In the genomic region with DNA sequence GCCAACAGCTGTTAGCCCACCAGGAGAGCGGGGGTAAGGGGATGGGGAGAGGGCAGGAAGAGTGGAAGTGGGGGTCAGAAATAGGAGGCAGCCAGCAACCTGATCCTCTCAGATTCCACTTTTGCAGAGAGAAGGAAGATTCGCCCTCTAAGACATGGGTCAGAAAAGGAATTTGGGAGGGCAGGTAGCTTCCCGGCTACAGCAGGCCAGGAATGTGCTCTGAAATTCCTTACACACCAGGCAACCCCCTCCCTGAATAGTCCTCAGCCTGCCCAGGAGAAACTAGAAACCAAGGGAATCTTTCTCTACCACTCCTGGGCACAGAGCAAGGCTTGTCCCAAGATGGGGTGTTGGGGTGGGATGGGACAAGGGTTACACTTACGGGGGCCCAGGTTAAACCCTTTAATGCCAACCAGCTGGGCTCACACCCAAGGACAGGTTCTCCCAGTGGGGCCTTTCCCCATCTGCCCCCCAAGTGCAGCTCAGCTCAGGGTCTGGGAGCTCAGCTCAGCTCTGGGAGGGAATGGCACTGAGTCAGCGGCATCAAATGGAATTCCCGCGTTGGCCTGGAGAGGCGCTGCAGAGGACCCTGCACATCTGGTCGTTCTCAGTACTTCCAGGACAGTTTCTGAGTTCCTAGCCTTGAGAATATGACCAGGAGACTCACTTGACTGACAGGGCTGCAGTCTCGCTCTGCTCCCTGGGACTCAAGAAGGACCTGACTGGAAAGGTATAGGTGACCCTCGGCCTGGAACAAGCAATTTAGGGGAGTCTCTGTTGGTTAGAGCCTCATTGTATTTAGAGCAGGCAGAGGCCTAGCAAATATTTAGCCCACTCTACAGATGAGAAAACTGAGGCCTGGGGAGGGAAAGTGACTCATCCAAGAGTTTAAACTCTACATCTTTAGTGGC, we compare ENCODE assay signal across 8 cellular contexts. TPM values are rescaled to one million over a fixed set of nuclear protein-coding genes. Genes with fewer than 3 reads are reported as not detected.
DNase-seq lines count a peak whose midpoint lies in the region; ATAC-seq and TF ChIP-seq lines count a peak whose summit lies in the region.

No MANE protein-coding gene starts in this region.

- H3K27me3 ChIP-seq in Karpas-422 (ENCODE audit: low read length) = no peaks in the 10 kb centered on the region
- peaks cover 0 to 42% (median 0%) of the 10 kb centered on the region in 4 donors for H3K27me3 ChIP-seq in esophagus muscularis mucosa

- H3K27ac Mint-ChIP-seq in activated CD4-positive, alpha-beta memory T cell treated with anti-CD3 and anti-CD28 coated beads for 36 hours = no peak overlapping the region
- H3K27ac Mint-ChIP-seq in activated CD4-positive, alpha-beta memory T cell treated with anti-CD3 and anti-CD28 coated beads, Interleukin-2, amount 10 ng/mL, durations not matched to agents 7 days and 5 days = no peak overlapping the region
- H3K27ac Mint-ChIP-seq in natural killer cell treated with Interleukin-12 subunit alpha and Interleukin-12 subunit beta and Interleukin-15 and Interleukin-18, amount 100 ng/mL, for 72 hours = no peak overlapping the region

- no peak overlapping the region for H2AFZ ChIP-seq in Karpas-422 (ENCODE audit: low read length)

- peaks cover 7% of the 10 kb centered on the region for H3K27me3 Mint-ChIP-seq in activated CD4-positive, alpha-beta memory T cell treated with anti-CD3 and anti-CD28 coated beads for 36 hours
- peaks cover 15% of the 10 kb centered on the region for H3K27me3 Mint-ChIP-seq in activated CD4-positive, alpha-beta memory T cell treated with anti-CD3 and anti-CD28 coated beads, Interleukin-2, amount 10 ng/mL, durations not matched to agents 7 days and 5 days
- peaks cover 6 to 10% of the 10 kb centered on the region in 2 donors for H3K27me3 Mint-ChIP-seq in natural killer cell treated with Interleukin-12 subunit alpha and Interleukin-12 subunit beta and Interleukin-15 and Interleukin-18, amount 100 ng/mL, for 72 hours

- H3K4me3 ChIP-seq in Karpas-422 (ENCODE audit: low read length) = no peak overlapping the region
- H3K4me3 ChIP-seq in esophagus muscularis mucosa = no peak overlapping the region

- H3K9me3 Mint-ChIP-seq in activated CD4-positive, alpha-beta memory T cell treated with anti-CD3 and anti-CD28 coated beads for 36 hours = no peaks in the 10 kb centered on the region
- H3K9me3 Mint-ChIP-seq in activated CD4-positive, alpha-beta memory T cell treated with anti-CD3 and anti-CD28 coated beads, Interleukin-2, amount 10 ng/mL, durations not matched to agents 7 days and 5 days = no peaks in the 10 kb centered on the region
- H3K9me3 Mint-ChIP-seq in natural killer cell treated with Interleukin-12 subunit alpha and Interleukin-12 subunit beta and Interleukin-15 and Interleukin-18, amount 100 ng/mL, for 72 hours = no peaks in the 10 kb centered on the region

- 46% methylated on average over 8 of the region's 11 CpGs for whole genome bisulfite sequencing in esophagus muscularis mucosa

- no peaks in the 10 kb centered on the region for H3K9me2 ChIP-seq in Karpas-422 (replicated peaks; ENCODE audit: insufficient read depth, low read length)

- 0 out of 2 replicates have a peak, but pooled peaks cover 4% of the 10 kb centered on the region for H4K20me1 ChIP-seq in Karpas-422 (ENCODE audit: insufficient read depth, low read depth, low read length)

- POLR2A ChIA-PET in activated CD4-positive, alpha-beta memory T cell treated with anti-CD3 and anti-CD28 coated beads for 36 hours (lab: Charles Lee) = no interaction called here
- POLR2A ChIA-PET in activated CD4-positive, alpha-beta memory T cell treated with anti-CD3 and anti-CD28 coated beads, Interleukin-2, amount 10 ng/mL, durations not matched to agents 7 days and 5 days (lab: Charles Lee) = no interaction called here

- H3K36me3 Mint-ChIP-seq in activated CD4-positive, alpha-beta memory T cell treated with anti-CD3 and anti-CD28 coated beads for 36 hours = no peaks in the 10 kb centered on the region
- H3K36me3 Mint-ChIP-seq in activated CD4-positive, alpha-beta memory T cell treated with anti-CD3 and anti-CD28 coated beads, Interleukin-2, amount 10 ng/mL, durations not matched to agents 7 days and 5 days (ENCODE audit: low read depth) = no peaks in the 10 kb centered on the region
- no peaks in the 10 kb centered on the region for H3K36me3 Mint-ChIP-seq in natural killer cell treated with Interleukin-12 subunit alpha and Interleukin-12 subunit beta and Interleukin-15 and Interleukin-18, amount 100 ng/mL, for 72 hours

- no peaks in the 10 kb centered on the region for H3K79me2 ChIP-seq in Karpas-422 (ENCODE audit: low read length)

- CTCF ChIA-PET in activated CD4-positive, alpha-beta memory T cell treated with anti-CD3 and anti-CD28 coated beads for 36 hours (lab: Charles Lee) = interaction anchor here (1.0 to 1.7 kb wide), 3 partner anchors 9 to 204 kb away, joined by 3 to 4 read pairs (median 4); no protein-coding TSS in a partner anchor
- CTCF ChIA-PET in activated CD4-positive, alpha-beta memory T cell treated with anti-CD3 and anti-CD28 coated beads, Interleukin-2, amount 10 ng/mL, durations not matched to agents 7 days and 5 days (lab: Charles Lee) = interaction anchor here (1.0 kb wide), 1 partner anchor 29 kb away, joined by 3 read pairs; no protein-coding TSS in a partner anchor

- H3K27ac ChIP-seq in Karpas-422 (ENCODE audit: low read length) (no peak overlapping the region), esophagus muscularis mucosa (replicated peaks in 1 of 4) (no peak overlapping the region)

- H3K4me1 ChIP-seq in Karpas-422 (ENCODE audit: low read length) (no peaks in the 10 kb centered on the region), esophagus muscularis mucosa (peaks cover 0 to 18% (median 0%) of the 10 kb centered on the region in 4 donors)

- TF ChIP-seq EP300 in esophagus muscularis mucosa (IDR thresholded peaks at IDR 0.05) = no peak

- TF ChIP-seq POLR2A in esophagus muscularis mucosa (IDR thresholded peaks at IDR 0.05; ENCODE audit: low read depth) = no peak

- DNase-seq in activated CD4-positive, alpha-beta memory T cell treated with anti-CD3 and anti-CD28 coated beads for 36 hours = peak; percentile 31
- no peak for DNase-seq in activated CD4-positive, alpha-beta memory T cell treated with anti-CD3 and anti-CD28 coated beads, Interleukin-2, amount 10 ng/mL, durations not matched to agents 7 days and 5 days
- DNase-seq in Karpas-422 (peak; percentile 73), astrocyte of the hippocampus (ENCODE audit: low read depth, low spot score) (peak; percentile 49), left kidney (ENCODE audit: low read depth, low spot score) (peak; percentile 95), esophagus muscularis mucosa (ENCODE audit: extremely low spot score) (no peak), NCI-H146 treated with DMSO at 0.1 percent for 48 hours (lab: John Stamatoyannopoulos, UW; ENCODE audit: unreplicated experiment) (no peak)
- DNase-seq in natural killer cell treated with Interleukin-12 subunit alpha and Interleukin-12 subunit beta and Interleukin-15 and Interleukin-18, amount 100 ng/mL, for 72 hours (ENCODE audit: low spot score) = no peak

- no peaks in the 10 kb centered on the region for H3K4me1 Mint-ChIP-seq in activated CD4-positive, alpha-beta memory T cell treated with anti-CD3 and anti-CD28 coated beads for 36 hours (ENCODE audit: low read depth)
- H3K4me1 Mint-ChIP-seq in activated CD4-positive, alpha-beta memory T cell treated with anti-CD3 and anti-CD28 coated beads, Interleukin-2, amount 10 ng/mL, durations not matched to agents 7 days and 5 days = no peaks in the 10 kb centered on the region
- no peaks in the 10 kb centered on the region for H3K4me1 Mint-ChIP-seq in natural killer cell treated with Interleukin-12 subunit alpha and Interleukin-12 subunit beta and Interleukin-15 and Interleukin-18, amount 100 ng/mL, for 72 hours (ENCODE audit: low read depth in 2 of 2)

- no peaks in the 10 kb centered on the region for H3K9me3 ChIP-seq in Karpas-422 (ENCODE audit: low read length)
- H3K9me3 ChIP-seq in esophagus muscularis mucosa = no peaks in the 10 kb centered on the region

- TF ChIP-seq CTCF in esophagus muscularis mucosa (IDR thresholded peaks at IDR 0.05) = peak in 1 of 3 experiments; percentile 5

- H3K9ac ChIP-seq in Karpas-422 (ENCODE audit: low read length) = no peak overlapping the region

- H3K36me3 ChIP-seq in Karpas-422 (ENCODE audit: insufficient read depth, low read length) (no peaks in the 10 kb centered on the region), esophagus muscularis mucosa (peaks cover 0 to 46% (median 0%) of the 10 kb centered on the region in 4 donors)

- no peak overlapping the region for H3K4me2 ChIP-seq in Karpas-422 (ENCODE audit: low read depth, low read length, poor library complexity, severe bottlenecking)

- H3K4me3 Mint-ChIP-seq in activated CD4-positive, alpha-beta memory T cell treated with anti-CD3 and anti-CD28 coated beads for 36 hours = no peak overlapping the region
- no peak overlapping the region for H3K4me3 Mint-ChIP-seq in activated CD4-positive, alpha-beta memory T cell treated with anti-CD3 and anti-CD28 coated beads, Interleukin-2, amount 10 ng/mL, durations not matched to agents 7 days and 5 days
- H3K4me3 Mint-ChIP-seq in natural killer cell treated with Interleukin-12 subunit alpha and Interleukin-12 subunit beta and Interleukin-15 and Interleukin-18, amount 100 ng/mL, for 72 hours = no peak overlapping the region

- no peak for ATAC-seq in natural killer cell treated with Interleukin-12 subunit alpha and Interleukin-12 subunit beta and Interleukin-15 and Interleukin-18, amount 100 ng/mL, for 72 hours

- intact Hi-C loops in activated CD4-positive, alpha-beta memory T cell treated with anti-CD3 and anti-CD28 coated beads for 36 hours (cut with micrococcal nuclease) = no loop called here
- intact Hi-C loops in esophagus muscularis mucosa (cut with DNase I) = no loop called here

RNA-seq across cellular contexts. Expression of a gene that starts 0.8 kb away (rescaled TPM):
- total RNA-seq in activated CD4-positive, alpha-beta memory T cell treated with anti-CD3 and anti-CD28 coated beads for 36 hours = not detected
- total RNA-seq in activated CD4-positive, alpha-beta memory T cell treated with anti-CD3 and anti-CD28 coated beads, Interleukin-2, amount 10 ng/mL, durations not matched to agents 7 days and 5 days = not detected
- 0.11 and 0.37 TPM in 2 replicates for total RNA-seq in Karpas-422 (2014; rRNA removed; shearing (Covaris generic); ENCODE audit: low replicate concordance)
- total RNA-seq in esophagus muscularis mucosa = 1 to 10 TPM in 1 of 4 donors, under 1 TPM in 1, not detected in 2; 0.83 to 2.0 TPM
- not detected for total RNA-seq in natural killer cell treated with Interleukin-12 subunit alpha and Interleukin-12 subunit beta and Interleukin-15 and Interleukin-18, amount 100 ng/mL, for 72 hours

RNA-seq across cellular contexts. Expression of a gene that starts 22.4 kb away (rescaled TPM):
- not detected for total RNA-seq in activated CD4-positive, alpha-beta memory T cell treated with anti-CD3 and anti-CD28 coated beads for 36 hours
- not detected for total RNA-seq in activated CD4-positive, alpha-beta memory T cell treated with anti-CD3 and anti-CD28 coated beads, Interleukin-2, amount 10 ng/mL, durations not matched to agents 7 days and 5 days
- 0.76 and 1.2 TPM in 2 replicates for total RNA-seq in Karpas-422 (2014; rRNA removed; shearing (Covaris generic); ENCODE audit: low replicate concordance)
- total RNA-seq in esophagus muscularis mucosa = under 1 TPM in 1 of 4 donors, not detected in 3; 0.17 TPM
- not detected for total RNA-seq in natural killer cell treated with Interleukin-12 subunit alpha and Interleukin-12 subunit beta and Interleukin-15 and Interleukin-18, amount 100 ng/mL, for 72 hours

RNA-seq across cellular contexts. Expression of a gene that starts 44.8 kb away (rescaled TPM):
- not detected for total RNA-seq in activated CD4-positive, alpha-beta memory T cell treated with anti-CD3 and anti-CD28 coated beads for 36 hours
- total RNA-seq in activated CD4-positive, alpha-beta memory T cell treated with anti-CD3 and anti-CD28 coated beads, Interleukin-2, amount 10 ng/mL, durations not matched to agents 7 days and 5 days = not detected
- 333 and 375 TPM in 2 replicates for total RNA-seq in Karpas-422 (2014; rRNA removed; shearing (Covaris generic); ENCODE audit: low replicate concordance)
- total RNA-seq in esophagus muscularis mucosa = under 1 TPM in 1 of 4 donors, not detected in 3; 0.06 TPM
- not detected for total RNA-seq in natural killer cell treated with Interleukin-12 subunit alpha and Interleukin-12 subunit beta and Interleukin-15 and Interleukin-18, amount 100 ng/mL, for 72 hours

Comparison
In these comparisons a context has a peak if more than half of its experiments do, and no peak if none do; other contexts are left out.
1. DNase-seq: peak in activated CD4-positive, alpha-beta memory T cell treated with anti-CD3 and anti-CD28 coated beads for 36 hours (single experiment), Karpas-422 (single experiment), astrocyte of the hippocampus (single experiment) and left kidney (single experiment); none in activated CD4-positive, alpha-beta memory T cell treated with anti-CD3 and anti-CD28 coated beads, Interleukin-2, amount 10 ng/mL, durations not matched to agents 7 days and 5 days (single experiment), esophagus muscularis mucosa (single experiment), natural killer cell treated with Interleukin-12 subunit alpha and Interleukin-12 subunit beta and Interleukin-15 and Interleukin-18, amount 100 ng/mL, for 72 hours (single experiment) and NCI-H146 treated with DMSO at 0.1 percent for 48 hours (single experiment).
2. RNA of a gene that starts 44.8 kb away (total RNA-seq): 333 to 375 TPM in Karpas-422; 0.06 TPM in esophagus muscularis mucosa, not detected in activated CD4-positive, alpha-beta memory T cell treated with anti-CD3 and anti-CD28 coated beads for 36 hours, not detected in activated CD4-positive, alpha-beta memory T cell treated with anti-CD3 and anti-CD28 coated beads, Interleukin-2, amount 10 ng/mL, durations not matched to agents 7 days and 5 days and not detected in natural killer cell treated with Interleukin-12 subunit alpha and Interleukin-12 subunit beta and Interleukin-15 and Interleukin-18, amount 100 ng/mL, for 72 hours; every median in the first group is over 100 times any median in the second.